ENCODE assay signal across 21 cellular contexts in genomic region chr3:138409171-138409570, GRCh38. TPM values are rescaled to one million over a fixed set of nuclear protein-coding genes. Genes with fewer than 3 reads are reported as not detected.
DNase-seq lines count a peak whose midpoint lies in the region; ATAC-seq and TF ChIP-seq lines count a peak whose summit lies in the region.
"Had no signal": no experiment of that assay in that cellular context is flagged by ENCODE, and none has a peak within 500 bp of the region (broad histone marks: within the 10 kb centered on the region; RNA-seq: fewer than 3 reads in every experiment).

No MANE protein-coding gene starts in this region.

- CTCF ChIA-PET in IMR-90 (lab: Yijun Ruan, JAX), result interaction anchor here (0.7 to 2.3 kb wide), 3 partner anchors 9 to 515 kb away, joined by 3 to 11 read pairs (median 3); no protein-coding TSS in a partner anchor

- H3K9me3 Mint-ChIP-seq in GM23338, result peaks cover 8% of the 10 kb centered on the region; the same call in 2 of the 3 replicates
- H3K9me3 Mint-ChIP-seq in dendritic cell treated with granulocyte-macrophage colony-stimulating factor and Interleukin-4, amounts not matched to agents 40 ng/mL and 50 ng/mL, for 4 days, result no peaks in the 10 kb centered on the region
- H3K9me3 Mint-ChIP-seq: HFFc6 had no signal

- H3K9me1 ChIP-seq in IMR-90 (ENCODE audit: insufficient read depth, low read length), result peaks cover 15% of the 10 kb centered on the region

- TF ChIP-seq RAD21 in IMR-90 (IDR thresholded peaks at IDR 0.05; ENCODE audit: low read length), result no peak

- H3K4me3 Mint-ChIP-seq in GM23338, result no peak overlapping the region
- H3K4me3 Mint-ChIP-seq in dendritic cell treated with granulocyte-macrophage colony-stimulating factor and Interleukin-4, amounts not matched to agents 40 ng/mL and 50 ng/mL, for 4 days, result no peak overlapping the region
- H3K4me3 Mint-ChIP-seq: HFFc6 had no signal

- no TSS peak for BruUV-seq in IMR-90 (replicated peaks; lab: Mats Ljungman, UMichigan)

- peak; percentile 60 for DNase-seq in GM23338 (ENCODE audit: low spot score)
- DNase-seq in IMR-90, result peak; percentile 6
- peak; percentile 52 for DNase-seq in iPS DF 6.9 (ENCODE audit: low read depth, low spot score)
- DNase-seq in SIG-M5 treated with dmso at 0.1 percent for 504 hours (lab: John Stamatoyannopoulos, UW; ENCODE audit: unreplicated experiment), result no peak
- no peak for DNase-seq in tibial nerve (ENCODE audit: low spot score in 2 of 2)
- no peak for DNase-seq in HuH-7.5 (ENCODE audit: low spot score)
- DNase-seq in NCI-H345 (lab: John Stamatoyannopoulos, UW), result no peak
- DNase-seq: DMS79 treated with DMSO at 0.1 percent for 48 hours, HFFc6, KBM-7, NCI-H1694 treated with DMSO at 0.1 percent for 48 hours, NCI-H2107, NCI-H2227 treated with DMSO at 0.1 percent for 48 hours, NCI-H524, NCI-H82, PC-9, SIG-M5, T-helper 1 cell had no signal

- H3K27ac Mint-ChIP-seq in GM23338, result peak overlapping the region; percentile 65
- H3K27ac Mint-ChIP-seq in dendritic cell treated with granulocyte-macrophage colony-stimulating factor and Interleukin-4, amounts not matched to agents 40 ng/mL and 50 ng/mL, for 4 days, result peak overlapping the region; percentile 98
- H3K27ac Mint-ChIP-seq: HFFc6 had no signal

- no peak overlapping the region for H2BK120ac ChIP-seq in IMR-90 (ENCODE audit: low read depth, low read length)

- no peak overlapping the region for H3K9ac ChIP-seq in IMR-90 (ENCODE audit: low read depth, low read length)

- no peak overlapping the region for H3K14ac ChIP-seq in IMR-90 (replicated peaks; ENCODE audit: low read depth, low read length)

- no peak overlapping the region for H4K91ac ChIP-seq in IMR-90 (ENCODE audit: insufficient read depth, low read depth, low read length)

- H2AK5ac ChIP-seq in IMR-90 (ENCODE audit: low read depth, low read length), result no peak overlapping the region

- no peak for TF ChIP-seq EP300 in tibial nerve (IDR thresholded peaks at IDR 0.05)

- H3K23ac ChIP-seq in IMR-90 (ENCODE audit: low read depth, low read length), result no peak overlapping the region

- no peak overlapping the region for H2BK5ac ChIP-seq in IMR-90 (ENCODE audit: low read depth, low read length, poor library complexity, severe bottlenecking)

- no peaks in the 10 kb centered on the region for H3K79me1 ChIP-seq in IMR-90 (ENCODE audit: low read depth in 1 of 2, low read length in 2 of 2)

- peaks cover 34% of the 10 kb centered on the region for H3K4me1 Mint-ChIP-seq in GM23338
- peaks cover 81% of the 10 kb centered on the region for H3K4me1 Mint-ChIP-seq in dendritic cell treated with granulocyte-macrophage colony-stimulating factor and Interleukin-4, amounts not matched to agents 40 ng/mL and 50 ng/mL, for 4 days (ENCODE audit: low read depth)

- H2AFZ ChIP-seq in GM23338 (no peak overlapping the region), IMR-90 (replicated peaks; ENCODE audit: low read length, poor library complexity) (no peak overlapping the region)
- H2AFZ ChIP-seq: PC-9 had no signal

- intact Hi-C loops in IMR-90 (cut with micrococcal nuclease), result no loop called here
- intact Hi-C loops in dendritic cell treated with granulocyte-macrophage colony-stimulating factor and Interleukin-4, amounts not matched to agents 40 ng/mL and 50 ng/mL, for 4 days (cut with micrococcal nuclease), result no loop called here

- H4K20me1 ChIP-seq in GM23338 (replicated peaks; ENCODE audit: insufficient read depth) (no peaks in the 10 kb centered on the region), IMR-90 (ENCODE audit: insufficient read depth, low read length) (no peaks in the 10 kb centered on the region)

- H4K8ac ChIP-seq in IMR-90 (ENCODE audit: low read depth in 2 of 2, low read length in 2 of 2), result no peak overlapping the region

- peak overlapping the region; percentile 1 for H3K4me2 ChIP-seq in GM23338
- H3K4me2 ChIP-seq in IMR-90 (ENCODE audit: low read depth, low read length), result no peak overlapping the region
- H3K4me2 ChIP-seq: PC-9 had no signal

- no CpG with 5 or more reads among the region's 1 CpG for WGBS in IMR-90 (ENCODE audit: extremely low coverage in 2 of 2, insufficient read length in 1 of 2), 2 experiments
- no CpG with 5 or more reads among the region's 1 CpG for WGBS in iPS DF 6.9 (ENCODE audit: insufficient coverage, insufficient read length)
- 76 to 84% methylated on average over 1 of the region's 1 CpG for whole genome bisulfite sequencing in tibial nerve, 2 donors

- POLR2A ChIA-PET in IMR-90 (lab: Charles Lee; ENCODE audit: unreplicated experiment), result no interaction called here

- H3K4ac ChIP-seq in IMR-90 (ENCODE audit: low read depth, low read length), result no peak overlapping the region

- peaks cover 3% of the 10 kb centered on the region; the same call in 1 of the 2 replicates for H3F3A ChIP-seq in GM23338 (replicated peaks; ENCODE audit: low read depth)

- ATAC-seq in GM23338, result peak; percentile 91
- no peak for ATAC-seq in IMR-90 (ENCODE audit: low read depth)

- in situ Hi-C loops in IMR-90 (cut with MboI; ENCODE audit: low sequenced_read_pairs), result no loop called here

- H3K9me3 ChIP-seq in IMR-90 (ENCODE audit: control insufficient read depth, insufficient read depth, low read length) (no peaks in the 10 kb centered on the region), iPS DF 6.9 (ENCODE audit: control insufficient read depth, insufficient read depth, low read length) (no peaks in the 10 kb centered on the region), tibial nerve (no peaks in the 10 kb centered on the region)

- H3K9me2 ChIP-seq in GM23338 (ENCODE audit: insufficient read depth), result peaks cover 35% of the 10 kb centered on the region

- TF ChIP-seq CTCF in GM23338 (conservative IDR thresholded peaks at IDR 0.05; ENCODE audit: low read depth in 2 of 2), result no peak
- no peak for TF ChIP-seq CTCF in IMR-90 (conservative IDR thresholded peaks at IDR 0.05; ENCODE audit: low read depth, low read length)
- no peak for TF ChIP-seq CTCF in tibial nerve (IDR thresholded peaks at IDR 0.05)

- no peak overlapping the region for H2BK15ac ChIP-seq in IMR-90 (ENCODE audit: low read depth, low read length)

- H3K36me3 Mint-ChIP-seq in GM23338 (ENCODE audit: low read depth), result peaks cover 25% of the 10 kb centered on the region
- peaks cover 14% of the 10 kb centered on the region for H3K36me3 Mint-ChIP-seq in dendritic cell treated with granulocyte-macrophage colony-stimulating factor and Interleukin-4, amounts not matched to agents 40 ng/mL and 50 ng/mL, for 4 days (ENCODE audit: low read depth)

- no peak overlapping the region for H3K56ac ChIP-seq in IMR-90 (ENCODE audit: extremely low read depth, insufficient read depth, low read length)

- no peaks in the 10 kb centered on the region; the same call in 1 of the 2 replicates for H3K36me3 ChIP-seq in GM23338 (ENCODE audit: insufficient read depth)
- peaks cover 13% of the 10 kb centered on the region for H3K36me3 ChIP-seq in IMR-90 (ENCODE audit: control insufficient read depth, insufficient read depth, low read length)
- no peaks in the 10 kb centered on the region for H3K36me3 ChIP-seq in iPS DF 6.9 (ENCODE audit: control insufficient read depth, insufficient read depth, low read length)
- H3K36me3 ChIP-seq in tibial nerve, result peaks cover 0 to 25% (median 0%) of the 10 kb centered on the region in 3 donors

- H3K79me2 ChIP-seq in GM23338 (replicated peaks; ENCODE audit: insufficient read depth), result no peaks in the 10 kb centered on the region

- peaks cover 15% of the 10 kb centered on the region for H3K27me3 Mint-ChIP-seq in GM23338 (ENCODE audit: insufficient read depth, low read depth, poor library complexity)
- no peaks in the 10 kb centered on the region for H3K27me3 Mint-ChIP-seq in dendritic cell treated with granulocyte-macrophage colony-stimulating factor and Interleukin-4, amounts not matched to agents 40 ng/mL and 50 ng/mL, for 4 days

- H2BK20ac ChIP-seq in IMR-90 (ENCODE audit: low read depth, low read length), result no peak overlapping the region

- no peak overlapping the region for H3K4me3 ChIP-seq in GM23338
- no peak overlapping the region for H3K4me3 ChIP-seq in IMR-90 (ENCODE audit: insufficient read depth, low read depth, low read length)
- H3K4me3 ChIP-seq in iPS DF 6.9 (ENCODE audit: low read length), result no peak overlapping the region
- no peak overlapping the region for H3K4me3 ChIP-seq in tibial nerve
- H3K4me3 ChIP-seq: PC-9 had no signal

- dilution Hi-C loops in IMR-90 (cut with HindIII; ENCODE audit: low sequenced_read_pairs, unreplicated experiment), result no loop called here

- TF ChIP-seq POLR2A in IMR-90 (IDR thresholded peaks at IDR 0.05; ENCODE audit: low read depth, low read length) (no peak), tibial nerve (IDR thresholded peaks at IDR 0.05) (no peak)

- H3K18ac ChIP-seq in IMR-90 (ENCODE audit: low read depth, low read length), result no peak overlapping the region

- H3K4me1 ChIP-seq in GM23338 (ENCODE audit: insufficient read depth), result peaks cover 22% of the 10 kb centered on the region
- peaks cover 6% of the 10 kb centered on the region for H3K4me1 ChIP-seq in IMR-90 (ENCODE audit: control insufficient read depth, insufficient read depth, low read length)
- H3K4me1 ChIP-seq in iPS DF 6.9 (ENCODE audit: control insufficient read depth, insufficient read depth, low read length), result 0 out of 2 replicates have a peak, but pooled peaks cover 2% of the 10 kb centered on the region
- peaks cover 0 to 12% (median 0%) of the 10 kb centered on the region in 4 donors for H3K4me1 ChIP-seq in tibial nerve

- H3K27ac ChIP-seq in GM23338 (ENCODE audit: low read depth) (peak overlapping the region; percentile 55; the same call in 1 of the 2 replicates), IMR-90 (ENCODE audit: insufficient read depth, low read length) (no peak overlapping the region), iPS DF 6.9 (ENCODE audit: low read length) (no peak overlapping the region), tibial nerve (no peak overlapping the region)
- H3K27ac ChIP-seq: PC-9, RWPE1 had no signal

- H2AK9ac ChIP-seq in IMR-90 (replicated peaks; ENCODE audit: low read depth, low read length, poor library complexity), result no peak overlapping the region

- H3K27me3 ChIP-seq in GM23338 (ENCODE audit: insufficient read depth), result no peaks in the 10 kb centered on the region
- H3K27me3 ChIP-seq in IMR-90 (ENCODE audit: control insufficient read depth, insufficient read depth, low read length), result no peaks in the 10 kb centered on the region
- H3K27me3 ChIP-seq in iPS DF 6.9 (ENCODE audit: control insufficient read depth, insufficient read depth, low read length), result no peaks in the 10 kb centered on the region
- H3K27me3 ChIP-seq in tibial nerve, result no peaks in the 10 kb centered on the region

- H4K5ac ChIP-seq in IMR-90 (ENCODE audit: low read depth, low read length), result no peak overlapping the region

TF ChIP-seq in GM23338, 12 proteins besides CTCF, POLR2A, EP300 and RAD21 (continues in another document):
- no peak for TF ChIP-seq EZH2 (IDR thresholded peaks at IDR 0.05; ENCODE audit: low read depth, unreplicated experiment)

TF ChIP-seq in IMR-90, 13 proteins besides CTCF, POLR2A, EP300 and RAD21 (continues in another document):
- no peak for TF ChIP-seq RCOR1 (IDR thresholded peaks at IDR 0.05; ENCODE audit: insufficient replicate concordance, low read length)

RNA-seq across cellular contexts. Expression of gene ESYT3, which starts 25.2 kb away (rescaled TPM):
- total RNA-seq in GM23338 (2014; rRNA removed; shearing (Covaris generic)), result 7.4 and 8.2 TPM in 2 replicates
- polyA plus RNA-seq in GM23338 (2016; fragmentation: Nextera tagmentation; extraction: Ambion mirVana) (3.5 TPM in 2 replicates), IMR-90 (2012; rRNA removed) (0.02 and 0.03 TPM in 2 replicates)
- total RNA-seq in IMR-90 (2012; rRNA removed) (under 0.01 TPM in 2 replicates), tibial nerve (1 to 10 TPM; 6.9 to 9.4 (median 7.6) TPM)
- polyA plus RNA-seq in IMR-90 (2012; cell fraction: cytosol; rRNA removed), result 0.04 and 0.05 TPM in 2 replicates
- polyA plus RNA-seq in IMR-90 (2012; cell fraction: nucleus; rRNA removed; ENCODE audit: low replicate concordance), result 0.25 and 0.32 TPM in 2 replicates
- total RNA-seq: G401 had no signal

Comparison
In these comparisons a context has a peak if more than half of its experiments do, and no peak if none do; other contexts are left out.
1. DNase-seq: peak in GM23338 (single experiment), IMR-90 (single experiment) and iPS DF 6.9 (single experiment); none in SIG-M5 treated with dmso at 0.1 percent for 504 hours (single experiment), tibial nerve (0 of 2), HuH-7.5 (single experiment) and NCI-H345 (single experiment).